Comparison of ENCODE assay signal across 23 cellular contexts in genomic region chr22:32603651-32604540, GRCh38.
DNase-seq lines count a peak whose midpoint lies in the region; ATAC-seq, FAIRE-seq and TF ChIP-seq lines count a peak whose summit lies in the region.
"Had no signal": no experiment of that assay in that cellular context is flagged by ENCODE, and none has a peak within 500 bp of the region (broad histone marks: within the 10 kb centered on the region; RNA-seq: fewer than 3 reads in every experiment).

No MANE protein-coding gene starts in this region.

- no peak overlapping the region for H3K4me3 Mint-ChIP-seq in type B pancreatic cell
- no peak overlapping the region for H3K4me3 Mint-ChIP-seq in stimulated activated effector memory CD8-positive, alpha-beta T cell treated with anti-CD3 and anti-CD28 coated beads, Interleukin-12 subunit alpha, Interleukin-12 subunit beta, amount 100 ng/mL, for 72 hours
- H3K4me3 Mint-ChIP-seq: activated T-cell treated with anti-CD3 and anti-CD28 coated beads, Interleukin-2, amount 50 U/mL, for 24 hours; stimulated activated naive B cell treated with anti-CD40 and anti-IgM and Interleukin-4, amounts not matched to agents 10 μg/mL and 1 μg/mL and 100 μg/mL, for 72 hours had no signal

- ATAC-seq in stimulated activated effector memory CD8-positive, alpha-beta T cell treated with anti-CD3 and anti-CD28 coated beads, Interleukin-12 subunit alpha, Interleukin-12 subunit beta, amount 100 ng/mL, for 72 hours = no peak
- ATAC-seq: stimulated activated naive B cell treated with anti-CD40 and anti-IgM and Interleukin-4, amounts not matched to agents 10 μg/mL and 1 μg/mL and 100 μg/mL, for 72 hours had no signal

- DNase-seq in SK-MEL-5 (ENCODE audit: low read depth, low spot score) (peak; percentile 53), fibroblast of villous mesenchyme (ENCODE audit: low read depth) (peak; percentile 64), mesenteric fat pad (ENCODE audit: low spot score) (peak; percentile 60), type B pancreatic cell (ENCODE audit: extremely low spot score, unreplicated experiment) (no peak), GM12891 (ENCODE audit: insufficient read length, low spot score) (no peak), HT-29 (ENCODE audit: low spot score) (no peak)
- DNase-seq in NK-92 treated with Interleukin-12 subunit alpha and Interleukin-12 subunit beta, amount 100 ng/mL, for 24 hours (lab: John Stamatoyannopoulos, UW) = no peak
- no peak for DNase-seq in stimulated activated effector memory CD8-positive, alpha-beta T cell treated with anti-CD3 and anti-CD28 coated beads, Interleukin-12 subunit alpha, Interleukin-12 subunit beta, amount 100 ng/mL, for 72 hours (ENCODE audit: low spot score in 2 of 2)
- DNase-seq: activated naive CD4-positive, alpha-beta T cell treated with Interleukin-2 at 50 U/mL for 16 hours; activated T-cell treated with anti-CD3 and anti-CD28 coated beads, Interleukin-2, amount 50 U/mL, for 24 hours; anterior cingulate cortex; cerebellar nuclear complex; DND-41; effector CD4-positive, alpha-beta T cell; H9; NCI-H187; NCI-H774; pancreas; stimulated activated CD4-positive, alpha-beta T cell treated with anti-CD3 and anti-CD28 coated beads, Interleukin-1b, Interleukin-23, amount 100 ng/mL, for 48 hours; stimulated activated naive B cell treated with anti-CD40 and anti-IgM and Interleukin-4, amounts not matched to agents 10 μg/mL and 1 μg/mL and 100 μg/mL, for 72 hours had no signal

- H3K4me3 ChIP-seq in fibroblast of villous mesenchyme (ENCODE audit: low read depth, low read length) = no peak overlapping the region
- H3K4me3 ChIP-seq: pancreas, SJSA1, tibial nerve had no signal

- H3K36me3 Mint-ChIP-seq in type B pancreatic cell = no peaks in the 10 kb centered on the region
- H3K36me3 Mint-ChIP-seq in stimulated activated effector memory CD8-positive, alpha-beta T cell treated with anti-CD3 and anti-CD28 coated beads, Interleukin-12 subunit alpha, Interleukin-12 subunit beta, amount 100 ng/mL, for 72 hours = no peaks in the 10 kb centered on the region
- H3K36me3 Mint-ChIP-seq: stimulated activated naive B cell treated with anti-CD40 and anti-IgM and Interleukin-4, amounts not matched to agents 10 μg/mL and 1 μg/mL and 100 μg/mL, for 72 hours had no signal

- no peak for FAIRE-seq in GM12891 (lab: Jason Lieb, UNC)
- FAIRE-seq: islet of Langerhans, pancreas had no signal

- peak overlapping the region; percentile 53 for H3K27ac Mint-ChIP-seq in type B pancreatic cell
- H3K27ac Mint-ChIP-seq in stimulated activated effector memory CD8-positive, alpha-beta T cell treated with anti-CD3 and anti-CD28 coated beads, Interleukin-12 subunit alpha, Interleukin-12 subunit beta, amount 100 ng/mL, for 72 hours = no peak overlapping the region
- H3K27ac Mint-ChIP-seq: activated T-cell treated with anti-CD3 and anti-CD28 coated beads, Interleukin-2, amount 50 U/mL, for 24 hours; stimulated activated naive B cell treated with anti-CD40 and anti-IgM and Interleukin-4, amounts not matched to agents 10 μg/mL and 1 μg/mL and 100 μg/mL, for 72 hours had no signal

- TF ChIP-seq POLR2A in GM12891 (IDR thresholded peaks at IDR 0.05; ENCODE audit: low read depth, low read length) = no peak

- in situ Hi-C loops in SK-MEL-5 (cut with HindIII; ENCODE audit: low pct_unique_long_range_greater_than_20kb, low sequenced_read_pairs) = no loop called here

- H3K27me3 Mint-ChIP-seq in type B pancreatic cell = no peaks in the 10 kb centered on the region
- H3K27me3 Mint-ChIP-seq: stimulated activated naive B cell treated with anti-CD40 and anti-IgM and Interleukin-4, amounts not matched to agents 10 μg/mL and 1 μg/mL and 100 μg/mL, for 72 hours had no signal

- H3K4me1 Mint-ChIP-seq in type B pancreatic cell (ENCODE audit: unreplicated experiment) = peaks cover 9% of the 10 kb centered on the region
- no peaks in the 10 kb centered on the region for H3K4me1 Mint-ChIP-seq in stimulated activated effector memory CD8-positive, alpha-beta T cell treated with anti-CD3 and anti-CD28 coated beads, Interleukin-12 subunit alpha, Interleukin-12 subunit beta, amount 100 ng/mL, for 72 hours
- H3K4me1 Mint-ChIP-seq: stimulated activated naive B cell treated with anti-CD40 and anti-IgM and Interleukin-4, amounts not matched to agents 10 μg/mL and 1 μg/mL and 100 μg/mL, for 72 hours had no signal

- H3K9me3 Mint-ChIP-seq in type B pancreatic cell = no peaks in the 10 kb centered on the region
- no peaks in the 10 kb centered on the region for H3K9me3 Mint-ChIP-seq in stimulated activated effector memory CD8-positive, alpha-beta T cell treated with anti-CD3 and anti-CD28 coated beads, Interleukin-12 subunit alpha, Interleukin-12 subunit beta, amount 100 ng/mL, for 72 hours
- H3K9me3 Mint-ChIP-seq: activated T-cell treated with anti-CD3 and anti-CD28 coated beads, Interleukin-2, amount 50 U/mL, for 24 hours; H9; stimulated activated naive B cell treated with anti-CD40 and anti-IgM and Interleukin-4, amounts not matched to agents 10 μg/mL and 1 μg/mL and 100 μg/mL, for 72 hours had no signal

- TF ChIP-seq CTCF in fibroblast of villous mesenchyme (IDR thresholded peaks at IDR 0.05; ENCODE audit: insufficient read depth, low read depth, low read length) = no peak
- TF ChIP-seq CTCF in type B pancreatic cell (conservative IDR thresholded peaks at IDR 0.05) = no peak

TF ChIP-seq in GM12891, 5 proteins besides CTCF, POLR2A, EP300 and RAD21:
- no peak for TF ChIP-seq SPI1 (IDR thresholded peaks at IDR 0.05; ENCODE audit: low read depth, low read length)
- no peak for TF ChIP-seq TAF1 (IDR thresholded peaks at IDR 0.05; ENCODE audit: low read depth, low read length)
- TF ChIP-seq POU2F2 (IDR thresholded peaks at IDR 0.05; ENCODE audit: low read depth, low read length) = no peak
- TF ChIP-seq PAX5 (IDR thresholded peaks at IDR 0.05; ENCODE audit: insufficient read depth, low read length, severe bottlenecking) = no peak
- no peak for TF ChIP-seq POLR2AphosphoS5 (IDR thresholded peaks at IDR 0.05; ENCODE audit: low read depth, low read length)

Comparison
In these comparisons a context has a peak if more than half of its experiments do, and no peak if none do; other contexts are left out.
1. DNase-seq: peak in SK-MEL-5 (single experiment), fibroblast of villous mesenchyme (single experiment) and mesenteric fat pad (single experiment); none in type B pancreatic cell (single experiment), GM12891 (single experiment), HT-29 (single experiment), NK-92 treated with Interleukin-12 subunit alpha and Interleukin-12 subunit beta, amount 100 ng/mL, for 24 hours (single experiment) and stimulated activated effector memory CD8-positive, alpha-beta T cell treated with anti-CD3 and anti-CD28 coated beads, Interleukin-12 subunit alpha, Interleukin-12 subunit beta, amount 100 ng/mL, for 72 hours (0 of 2).